In genomic region chr12:121748571-121749265, GRCh38 we compare ENCODE assay signal across 8 cellular contexts. TPM values are rescaled to one million over a fixed set of nuclear protein-coding genes. Genes with fewer than 3 reads are reported as not detected.
DNase-seq lines count a peak whose midpoint lies in the region; ATAC-seq and TF ChIP-seq lines count a peak whose summit lies in the region.

No MANE protein-coding gene starts in this region.

- peak overlapping the region; percentile 40 for H3K27ac Mint-ChIP-seq in stimulated activated effector memory CD8-positive, alpha-beta T cell treated with anti-CD3 and anti-CD28 coated beads, Interleukin-12 subunit alpha, Interleukin-12 subunit beta, amount 100 ng/mL, for 72 hours

- H3K27me3 ChIP-seq in BE2C: no peaks in the 10 kb centered on the region

- H3K4me1 Mint-ChIP-seq in stimulated activated effector memory CD8-positive, alpha-beta T cell treated with anti-CD3 and anti-CD28 coated beads, Interleukin-12 subunit alpha, Interleukin-12 subunit beta, amount 100 ng/mL, for 72 hours: no peaks in the 10 kb centered on the region

- H3K36me3 ChIP-seq in BE2C: peaks cover 34% of the 10 kb centered on the region

- DNase-seq in BE2C: peak; percentile 45
- peak; percentile 20 to 29 for DNase-seq in activated CD4-positive, alpha-beta T cell treated with anti-CD3 and anti-CD28 coated beads for 4 hours
- DNase-seq in glomerular visceral epithelial cell (ENCODE audit: extremely low spot score): peak; percentile 82
- no peak for DNase-seq in stimulated activated effector memory CD8-positive, alpha-beta T cell treated with anti-CD3 and anti-CD28 coated beads, Interleukin-12 subunit alpha, Interleukin-12 subunit beta, amount 100 ng/mL, for 72 hours (ENCODE audit: low spot score in 2 of 2)
- no peak for DNase-seq in NCI-H345 (lab: John Stamatoyannopoulos, UW)
- DNase-seq in NK-92 treated with Interleukin-12 subunit alpha and Interleukin-12 subunit beta, amount 100 ng/mL, for 24 hours (lab: John Stamatoyannopoulos, UW): no peak

- peaks cover 8% of the 10 kb centered on the region for H3K36me3 Mint-ChIP-seq in stimulated activated effector memory CD8-positive, alpha-beta T cell treated with anti-CD3 and anti-CD28 coated beads, Interleukin-12 subunit alpha, Interleukin-12 subunit beta, amount 100 ng/mL, for 72 hours

- H3K4me3 ChIP-seq in BE2C (ENCODE audit: low read depth, low read length): no peak overlapping the region

- TF ChIP-seq CTCF in BE2C (IDR thresholded peaks at IDR 0.05; ENCODE audit: low read depth, low read length): no peak

- peak; percentile 65 for ATAC-seq in HG02678 (IDR thresholded peaks at IDR 0.05; ENCODE audit: unreplicated experiment)
- peak; percentile 85 for ATAC-seq in stimulated activated effector memory CD8-positive, alpha-beta T cell treated with anti-CD3 and anti-CD28 coated beads, Interleukin-12 subunit alpha, Interleukin-12 subunit beta, amount 100 ng/mL, for 72 hours
- no peak for ATAC-seq in HG02588 (IDR thresholded peaks at IDR 0.05; ENCODE audit: unreplicated experiment)

- H3K9me3 ChIP-seq in BE2C: no peaks in the 10 kb centered on the region

- no peak overlapping the region for H3K4me3 Mint-ChIP-seq in stimulated activated effector memory CD8-positive, alpha-beta T cell treated with anti-CD3 and anti-CD28 coated beads, Interleukin-12 subunit alpha, Interleukin-12 subunit beta, amount 100 ng/mL, for 72 hours

- H3K9me3 Mint-ChIP-seq in stimulated activated effector memory CD8-positive, alpha-beta T cell treated with anti-CD3 and anti-CD28 coated beads, Interleukin-12 subunit alpha, Interleukin-12 subunit beta, amount 100 ng/mL, for 72 hours: no peaks in the 10 kb centered on the region

- no peaks in the 10 kb centered on the region for H3K4me1 ChIP-seq in BE2C

RNA-seq across cellular contexts. Expression of gene TMEM120B, which starts 36.2 kb away (rescaled TPM):
- polyA plus RNA-seq in BE2C (2012; ENCODE audit: insufficient read depth, insufficient read length, low read depth): 15.7 TPM

RNA-seq across cellular contexts. Expression of gene RHOF, which starts 44.8 kb away (rescaled TPM):
- polyA plus RNA-seq in BE2C (2012; ENCODE audit: insufficient read depth, insufficient read length, low read depth): 7.0 TPM

RNA-seq across cellular contexts. Expression of gene SETD1B, which starts 55.1 kb away (rescaled TPM):
- 31.1 TPM for polyA plus RNA-seq in BE2C (2012; ENCODE audit: insufficient read depth, insufficient read length, low read depth)

Comparison
In these comparisons a context has a peak if more than half of its experiments do, and no peak if none do; other contexts are left out.
1. DNase-seq: peak in BE2C (single experiment), activated CD4-positive, alpha-beta T cell treated with anti-CD3 and anti-CD28 coated beads for 4 hours (2 of 2) and glomerular visceral epithelial cell (single experiment); none in stimulated activated effector memory CD8-positive, alpha-beta T cell treated with anti-CD3 and anti-CD28 coated beads, Interleukin-12 subunit alpha, Interleukin-12 subunit beta, amount 100 ng/mL, for 72 hours (0 of 2), NCI-H345 (single experiment) and NK-92 treated with Interleukin-12 subunit alpha and Interleukin-12 subunit beta, amount 100 ng/mL, for 24 hours (single experiment).